ENCODE assay signal across 1 cellular context in genomic region chr10:91347529-91347928, GRCh38.
TF ChIP-seq lines count a peak whose summit lies in the region.

No MANE protein-coding gene starts in this region.

TF ChIP-seq in GM12878, 131 proteins besides CTCF, POLR2A, EP300 and RAD21 (continued from another document):
- TF ChIP-seq CHD4 (IDR thresholded peaks at IDR 0.05) (no peak), LARP7 (IDR thresholded peaks at IDR 0.05) (no peak), CEBPB (IDR thresholded peaks at IDR 0.05; ENCODE audit: borderline replicate concordance in 1 of 2, low read depth in 2 of 2, low read length in 2 of 2) (no peak)
